10 cellular contexts compared by ENCODE assay signal in the genomic region with DNA sequence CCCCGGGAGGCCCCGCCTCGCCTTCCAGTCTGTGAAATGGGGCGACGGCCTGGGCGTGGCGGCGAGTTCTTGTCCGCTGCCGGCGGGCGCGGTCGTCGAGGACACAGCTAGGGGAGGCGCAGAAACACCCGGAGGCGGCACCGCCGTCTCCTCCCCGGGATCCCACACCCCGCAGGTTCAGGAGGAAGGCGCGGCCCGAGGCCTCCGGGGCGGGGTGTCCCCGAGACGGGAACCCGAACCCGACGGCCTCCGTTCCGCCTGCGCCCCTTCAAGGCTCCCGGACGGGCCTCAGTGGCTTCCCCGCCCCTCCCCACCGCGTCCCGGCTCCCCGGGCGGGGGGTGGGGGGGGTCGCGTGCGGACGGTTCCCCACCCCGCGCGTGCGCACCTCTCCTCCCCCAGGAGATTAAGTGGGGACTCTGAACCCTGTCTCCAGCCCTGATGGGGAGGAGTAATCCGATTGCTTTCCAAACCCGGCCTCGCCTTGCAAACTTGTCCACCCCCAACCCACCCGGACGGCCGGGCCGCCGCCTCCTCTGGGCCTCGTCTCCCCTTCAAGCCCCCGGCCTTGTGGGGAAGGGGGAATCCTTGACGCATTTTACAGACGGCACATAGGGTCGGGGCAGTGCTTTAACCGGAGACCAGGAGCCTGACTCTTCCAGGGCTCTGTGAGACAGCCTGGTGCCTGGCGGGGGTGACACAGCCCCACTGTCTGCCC. TPM values are rescaled to one million over a fixed set of nuclear protein-coding genes. Genes with fewer than 3 reads are reported as not detected.
DNase-seq lines count a peak whose midpoint lies in the region; ATAC-seq, FAIRE-seq and TF ChIP-seq lines count a peak whose summit lies in the region.
"Had no signal": no experiment of that assay in that cellular context is flagged by ENCODE, and none has a peak within 500 bp of the region (broad histone marks: within the 10 kb centered on the region; RNA-seq: fewer than 3 reads in every experiment).

No MANE protein-coding gene starts in this region.

- H4K8ac ChIP-seq in neuronal stem cell (ENCODE audit: low read depth, low read length) = no peak overlapping the region

- H2AFZ ChIP-seq in PC-3 (ENCODE audit: low read length) (peak overlapping the region; percentile 81), neuronal stem cell (ENCODE audit: low read length) (peak overlapping the region; percentile 91)

- no peak for TF ChIP-seq CTCF in PC-3 (conservative IDR thresholded peaks at IDR 0.05; ENCODE audit: low read depth, low read length)

- H4K20me1 ChIP-seq in PC-3 (ENCODE audit: low read length) = no peaks in the 10 kb centered on the region

- H3K4me2 ChIP-seq in PC-3 (ENCODE audit: low read length) = peak overlapping the region; percentile 72
- H3K4me2 ChIP-seq in neuronal stem cell (ENCODE audit: insufficient read depth, low read length, poor library complexity, severe bottlenecking) = peak overlapping the region; percentile 45

- no peak overlapping the region for H4K91ac ChIP-seq in neuronal stem cell (ENCODE audit: low read depth, low read length, poor library complexity)

- CTCF ChIA-PET in PC-3 (lab: Charles Lee) = no interaction called here

- H3K4me1 ChIP-seq in PC-3 (ENCODE audit: insufficient read depth, low read length) (peaks cover 6% of the 10 kb centered on the region), neuronal stem cell (ENCODE audit: control insufficient read depth in 2 of 2, insufficient read depth in 1 of 2, low read depth in 1 of 2, low read length in 2 of 2) (peaks cover 6 to 13% of the 10 kb centered on the region in 2 donors)

- H3K27me3 ChIP-seq in PC-3 (ENCODE audit: low read length) (no peaks in the 10 kb centered on the region), neuronal stem cell (ENCODE audit: control insufficient read depth in 3 of 3, insufficient read depth in 3 of 3, low read depth in 1 of 3, low read length in 3 of 3) (peaks cover 8 to 36% (median 23%) of the 10 kb centered on the region in 3 experiments)

- no peak overlapping the region for H3K9ac ChIP-seq in PC-3 (ENCODE audit: low read length)
- peak overlapping the region; percentile 63 for H3K9ac ChIP-seq in neuronal stem cell (ENCODE audit: low read depth, low read length, poor library complexity)

- H2AK5ac ChIP-seq in neuronal stem cell (ENCODE audit: low read depth, low read length) = peak overlapping the region; percentile 84

- H3K36me3 ChIP-seq in PC-3 (ENCODE audit: low read depth, low read length) = no peaks in the 10 kb centered on the region
- no peaks in the 10 kb centered on the region for H3K36me3 ChIP-seq in neuronal stem cell (replicated peaks in 1 of 2; ENCODE audit: control insufficient read depth in 2 of 2, insufficient read depth in 2 of 2, low read length in 2 of 2)

- H2BK15ac ChIP-seq in neuronal stem cell (ENCODE audit: low read length) = peak overlapping the region; percentile 91

- POLR2A ChIA-PET in PC-3 (lab: Charles Lee; ENCODE audit: unreplicated experiment) = no interaction called here

- ATAC-seq in PC-3 = peak; percentile 49
- no peak for ATAC-seq in GM19463 (IDR thresholded peaks at IDR 0.05; ENCODE audit: unreplicated experiment)

- peaks cover 5% of the 10 kb centered on the region for H3F3A ChIP-seq in PC-3 (ENCODE audit: low read length, unreplicated experiment)

- intact Hi-C loops in PC-3 (cut with micrococcal nuclease) = no loop called here

- H3K79me2 ChIP-seq in PC-3 (ENCODE audit: low read length) = no peaks in the 10 kb centered on the region

- H3K4me3 ChIP-seq in PC-3 (ENCODE audit: low read length) = peak overlapping the region; percentile 48; the same call in 1 of the 2 replicates
- H3K4me3 ChIP-seq in neuronal stem cell (ENCODE audit: low read length in 2 of 2) = peak overlapping the region in 1 of 2 donors; percentile 48

- no peaks in the 10 kb centered on the region for H3K9me3 ChIP-seq in PC-3 (ENCODE audit: low read length)
- H3K9me3 ChIP-seq in neuronal stem cell (replicated peaks in 1 of 2; ENCODE audit: control insufficient read depth in 2 of 2, insufficient read depth in 1 of 2, low read depth in 1 of 2, low read length in 2 of 2) = no peaks in the 10 kb centered on the region

- H3K23ac ChIP-seq in neuronal stem cell (ENCODE audit: low read depth, low read length, poor library complexity) = peak overlapping the region; percentile 57

- no peak overlapping the region for H3K27ac ChIP-seq in PC-3 (ENCODE audit: low read length)
- no peak overlapping the region for H3K27ac ChIP-seq in neuronal stem cell (replicated peaks; ENCODE audit: low read length)

- peak overlapping the region; percentile 93 for H3K18ac ChIP-seq in neuronal stem cell (ENCODE audit: low read length)

- H2BK120ac ChIP-seq in neuronal stem cell (ENCODE audit: low read depth, low read length) = peak overlapping the region; percentile 89

- no CpG with 5 or more reads among the region's 66 CpGs for WGBS in neuronal stem cell (ENCODE audit: extremely low coverage in 2 of 2, insufficient read length in 2 of 2, insufficient replicate concordance in 1 of 2), 2 donors

- H2BK5ac ChIP-seq in neuronal stem cell (ENCODE audit: low read length) = peak overlapping the region; percentile 33

- no peaks in the 10 kb centered on the region for H3K79me1 ChIP-seq in neuronal stem cell (ENCODE audit: low read depth, low read length)

- H3K4ac ChIP-seq in neuronal stem cell (ENCODE audit: low read length) = no peak overlapping the region

- DNase-seq in GM03348 (ENCODE audit: low spot score) = peak; percentile 27
- DNase-seq in PC-3 = no peak
- peak; percentile 77 for DNase-seq in ecto neural progenitor cell (ENCODE audit: low spot score)
- no peak for DNase-seq in neuronal stem cell (ENCODE audit: low spot score)
- DNase-seq in frontal cortex (ENCODE audit: low spot score in 2 of 2) = no peak
- no peak for DNase-seq in NCI-H1048 (lab: John Stamatoyannopoulos, UW)
- DNase-seq in NCI-H526 treated with DMSO at 0.1 percent for 48 hours (lab: John Stamatoyannopoulos, UW) = no peak
- DNase-seq: OCI-M1 had no signal

- BruUV-seq in PC-3 (replicated peaks; lab: Mats Ljungman, UMichigan) = no TSS peak

- H3K9me2 ChIP-seq in PC-3 (replicated peaks; ENCODE audit: low read length) = no peaks in the 10 kb centered on the region

- peak overlapping the region; percentile 21 for H3K14ac ChIP-seq in neuronal stem cell (ENCODE audit: low read length)

- FAIRE-seq in frontal cortex (lab: Jason Lieb, UNC) = no peak
- FAIRE-seq: GM18507 had no signal

- H2BK12ac ChIP-seq in neuronal stem cell (ENCODE audit: low read length) = no peak overlapping the region

RNA-seq across cellular contexts. Expression of gene ANKRD9, which starts 35.3 kb away (rescaled TPM):
- total RNA-seq in PC-3 (2014; rRNA removed) (52.6 and 87.6 TPM in 2 replicates), frontal cortex (3.7 TPM)
- 21.5 TPM for polyA plus RNA-seq in neuronal stem cell (2013, experiment 1 of 2)
- 21.0 TPM for polyA plus RNA-seq in neuronal stem cell (2013, experiment 2 of 2)

RNA-seq across cellular contexts. Expression of gene RCOR1, which starts 47.5 kb away (rescaled TPM):
- total RNA-seq in PC-3 (2014; rRNA removed) = 22.2 and 23.4 TPM in 2 replicates
- 17.2 TPM for polyA plus RNA-seq in neuronal stem cell (2013, experiment 1 of 2)
- 18.0 TPM for polyA plus RNA-seq in neuronal stem cell (2013, experiment 2 of 2)
- total RNA-seq in frontal cortex = 7.3 TPM

Comparison
In these comparisons a context has a peak if more than half of its experiments do, and no peak if none do; other contexts are left out.
1. DNase-seq: peak in GM03348 (single experiment) and ecto neural progenitor cell (single experiment); none in PC-3 (single experiment), neuronal stem cell (single experiment), frontal cortex (0 of 2), NCI-H1048 (single experiment) and NCI-H526 treated with DMSO at 0.1 percent for 48 hours (single experiment).
2. RNA of gene ANKRD9, which starts 35.3 kb away (total RNA-seq): 52.6 to 87.6 TPM in PC-3; 3.7 TPM in frontal cortex (single experiment); every median in the first group is over 10 times any median in the second.